In genomic region chr15:60890361-60890991, GRCh38 we compare ENCODE assay signal across 1 cellular context.
TF ChIP-seq lines count a peak whose summit lies in the region.

No MANE protein-coding gene starts in this region.

TF ChIP-seq in GM23338, 12 proteins besides CTCF, POLR2A, EP300 and RAD21 (continued from another document):
- no peak for TF ChIP-seq ZNF462 (CRISPR knock-in tag; IDR thresholded peaks at IDR 0.05)
